ENCODE assay signal across 20 cellular contexts in the genomic region with DNA sequence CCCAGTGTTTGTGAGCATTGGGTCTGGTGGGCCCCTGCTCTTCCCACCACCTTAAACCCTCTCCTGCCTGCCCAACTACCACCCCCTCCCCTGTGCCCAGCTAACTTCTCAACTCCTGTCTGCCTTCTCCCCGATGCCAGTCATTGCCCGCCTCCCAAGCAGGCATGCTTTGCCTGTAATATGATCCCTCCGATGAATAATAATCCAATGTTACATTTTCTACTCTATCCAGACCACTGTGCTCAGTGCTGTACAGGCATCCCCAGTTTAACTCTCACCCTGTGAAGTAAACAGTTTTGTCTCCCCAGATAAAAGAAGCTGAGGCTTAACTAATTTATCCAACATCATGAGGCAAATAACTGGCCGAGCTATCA. TPM values are rescaled to one million over a fixed set of nuclear protein-coding genes. Genes with fewer than 3 reads are reported as not detected.
"Had no signal": no experiment of that assay in that cellular context is flagged by ENCODE, and none has a peak within 500 bp of the region (broad histone marks: within the 10 kb centered on the region; RNA-seq: fewer than 3 reads in every experiment).

No MANE protein-coding gene starts in this region.

- H3K4me3 Mint-ChIP-seq: effector memory CD8-positive, alpha-beta T cell; natural killer cell; T-helper 2 cell treated with Interferon-gamma antibody and Interleukin-4, amounts not matched to agents 5 μg/mL and 100 μg/mL, for 36 hours; type B pancreatic cell had no signal

- H3K27me3 ChIP-seq: ascending aorta, sigmoid colon had no signal

- H3K27ac Mint-ChIP-seq: natural killer cell; T-helper 2 cell treated with Interferon-gamma antibody and Interleukin-4, amounts not matched to agents 5 μg/mL and 100 μg/mL, for 36 hours; type B pancreatic cell had no signal

- H3K4me3 ChIP-seq: ascending aorta, lower lobe of right lung, mucosa of descending colon, psoas muscle, sigmoid colon had no signal

- H3K9me3 ChIP-seq: ascending aorta, lower lobe of right lung, mucosa of descending colon, psoas muscle, sigmoid colon had no signal

- H3K4me1 ChIP-seq: ascending aorta, lower lobe of right lung, psoas muscle, sigmoid colon had no signal

- H3K36me3 Mint-ChIP-seq: natural killer cell, type B pancreatic cell had no signal

- H3K9me3 Mint-ChIP-seq: effector memory CD8-positive, alpha-beta T cell; natural killer cell; T-helper 2 cell treated with Interferon-gamma antibody and Interleukin-4, amounts not matched to agents 5 μg/mL and 100 μg/mL, for 36 hours; type B pancreatic cell had no signal

- H3K27ac ChIP-seq: ascending aorta, lower lobe of right lung, psoas muscle, sigmoid colon had no signal

- H3K27me3 Mint-ChIP-seq: type B pancreatic cell had no signal

- H3K4me1 Mint-ChIP-seq: natural killer cell had no signal

- DNase-seq: activated CD4-positive, alpha-beta T cell treated with anti-CD3 and anti-CD28 coated beads, Interleukin-2, amount 50 U/mL, for 48 hours; activated CD4-positive, CD25-positive, alpha-beta regulatory T cell treated with anti-CD3 and anti-CD28 coated beads, Interleukin-2, amount 50 U/mL, for 72 hours; activated gamma-delta T cell treated with Interleukin-2 at 50 U/mL for 16 hours; activated T-cell treated with anti-CD3 and anti-CD28 coated beads, Interleukin-2, amount 50 U/mL, for 48 hours; central memory CD4-positive, alpha-beta T cell; cortex of kidney; effector memory CD8-positive, alpha-beta T cell; hypothalamus; lower lobe of right lung; natural killer cell; nucleus accumbens; psoas muscle; sigmoid colon; stimulated activated CD4-positive, alpha-beta T cell treated with anti-CD3 and anti-CD28 coated beads, Interleukin-12 subunit alpha, Interleukin-12 subunit beta, amount 100 ng/mL, for 4 hours; stimulated activated naive CD4-positive, alpha-beta T cell treated with Interleukin-2 at 50 U/mL for 16 hours had no signal

- ATAC-seq: effector memory CD8-positive, alpha-beta T cell; natural killer cell; psoas muscle had no signal

- H3K36me3 ChIP-seq: ascending aorta, lower lobe of right lung, sigmoid colon had no signal

RNA-seq across cellular contexts. Expression of a gene that starts 35.5 kb away (rescaled TPM):
- total RNA-seq: epithelial cell of proximal tubule, natural killer cell had no signal
